Comparison of ENCODE assay signal across 8 cellular contexts in the genomic region with DNA sequence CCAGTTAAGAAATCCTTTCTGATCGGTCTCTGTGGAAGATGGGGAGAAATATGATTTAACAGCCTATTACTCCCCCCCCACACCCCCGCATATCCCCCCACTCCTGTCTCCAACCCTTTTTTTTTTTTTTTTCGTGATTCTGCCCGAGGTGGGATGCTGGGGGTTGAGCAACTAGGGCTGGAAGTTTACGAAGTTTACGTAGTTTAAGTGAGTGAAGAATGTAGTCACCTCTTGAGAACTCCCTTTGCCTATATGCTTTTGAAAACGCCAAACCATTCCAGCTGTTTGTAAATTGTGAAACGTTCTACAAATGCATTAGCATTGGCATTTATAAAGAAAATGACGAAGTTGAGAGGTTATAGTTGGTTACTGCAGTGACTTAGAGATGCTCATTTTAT. TPM values are rescaled to one million over a fixed set of nuclear protein-coding genes. Genes with fewer than 3 reads are reported as not detected.
DNase-seq lines count a peak whose midpoint lies in the region; ATAC-seq and TF ChIP-seq lines count a peak whose summit lies in the region.

No MANE protein-coding gene starts in this region.

- H3K36me3 Mint-ChIP-seq in IgD-negative memory B cell: peaks cover 9% of the 10 kb centered on the region

- no peak for DNase-seq in GM06990 (ENCODE audit: extremely low read depth, insufficient read length)
- DNase-seq in cerebellar cortex (ENCODE audit: low spot score): peak; percentile 34
- DNase-seq in left colon: no peak
- no peak for DNase-seq in thyroid gland
- no peak for DNase-seq in posterior cingulate gyrus
- no peak for DNase-seq in activated CD4-positive, alpha-beta T cell treated with anti-CD3 and anti-CD28 coated beads, Interleukin-2, amount 50 U/mL, for 48 hours

- 1 to 3% methylated on average over 9 of the region's 9 CpGs for WGBS in thyroid gland, 2 donors

- H3K36me3 ChIP-seq in GM06990 (ENCODE audit: control insufficient read depth, insufficient read depth, low read length) (no peaks in the 10 kb centered on the region; the same call in 1 of the 2 replicates), thyroid gland (no peaks in the 10 kb centered on the region)

- H3K9me3 ChIP-seq in thyroid gland: no peaks in the 10 kb centered on the region

- peaks cover 13% of the 10 kb centered on the region for H3K27me3 Mint-ChIP-seq in IgD-negative memory B cell

- H3K27me3 ChIP-seq in GM06990 (replicated peaks; ENCODE audit: control insufficient read depth, insufficient read depth, low read length) (no peaks in the 10 kb centered on the region), thyroid gland (no peaks in the 10 kb centered on the region)

- no peak for TF ChIP-seq POLR2A in thyroid gland (IDR thresholded peaks at IDR 0.05)

- ATAC-seq in left colon (peak; percentile 26), GM18861 (IDR thresholded peaks at IDR 0.05; ENCODE audit: unreplicated experiment) (no peak)

- intact Hi-C loops in left colon (cut with DNase I, micrococcal nuclease): no loop called here
- intact Hi-C loops in thyroid gland (cut with DNase I): no loop called here
- intact Hi-C loops in posterior cingulate gyrus (cut with DNase I): no loop called here

- H3K27ac Mint-ChIP-seq in IgD-negative memory B cell: peak overlapping the region in 1 of 3 donors; percentile 41

- peaks cover 0 to 4% (median 0%) of the 10 kb centered on the region in 3 donors for H3K9me3 Mint-ChIP-seq in IgD-negative memory B cell

- peaks cover 5 to 8% (median 7%) of the 10 kb centered on the region in 3 donors for H3K4me1 Mint-ChIP-seq in IgD-negative memory B cell

- H3K4me3 ChIP-seq in GM06990 (replicated peaks; ENCODE audit: low read depth, low read length) (peak overlapping the region; percentile 63), thyroid gland (replicated peaks in 1 of 3) (peak overlapping the region; percentile 13 to 88 (median 74))

- H3K27ac ChIP-seq in thyroid gland: peak overlapping the region; percentile 84 to 96 (median 88)

- peak overlapping the region; percentile 17 to 91 (median 82) for H3K4me3 Mint-ChIP-seq in IgD-negative memory B cell

- peaks cover 7 to 18% of the 10 kb centered on the region in 2 donors for H3K4me1 ChIP-seq in thyroid gland

- TF ChIP-seq CTCF in GM06990 (IDR thresholded peaks at IDR 0.05; ENCODE audit: insufficient read depth, low read length, poor library complexity, severe bottlenecking) (no peak), thyroid gland (IDR thresholded peaks at IDR 0.05) (no peak)

RNA-seq across cellular contexts. Expression of gene NEXN, which starts 0.8 kb away (rescaled TPM):
- polyA plus RNA-seq in IgD-negative memory B cell: 3.8 TPM
- total RNA-seq in left colon: 1 to 10 TPM; 1.9 to 8.4 TPM
- 10 to 100 TPM in 3 of 4 donors, 1 to 10 TPM in 1; 5.7 to 16.5 (median 11.0) TPM for total RNA-seq in thyroid gland
